Comparison of ENCODE assay signal across 20 cellular contexts in the genomic region with DNA sequence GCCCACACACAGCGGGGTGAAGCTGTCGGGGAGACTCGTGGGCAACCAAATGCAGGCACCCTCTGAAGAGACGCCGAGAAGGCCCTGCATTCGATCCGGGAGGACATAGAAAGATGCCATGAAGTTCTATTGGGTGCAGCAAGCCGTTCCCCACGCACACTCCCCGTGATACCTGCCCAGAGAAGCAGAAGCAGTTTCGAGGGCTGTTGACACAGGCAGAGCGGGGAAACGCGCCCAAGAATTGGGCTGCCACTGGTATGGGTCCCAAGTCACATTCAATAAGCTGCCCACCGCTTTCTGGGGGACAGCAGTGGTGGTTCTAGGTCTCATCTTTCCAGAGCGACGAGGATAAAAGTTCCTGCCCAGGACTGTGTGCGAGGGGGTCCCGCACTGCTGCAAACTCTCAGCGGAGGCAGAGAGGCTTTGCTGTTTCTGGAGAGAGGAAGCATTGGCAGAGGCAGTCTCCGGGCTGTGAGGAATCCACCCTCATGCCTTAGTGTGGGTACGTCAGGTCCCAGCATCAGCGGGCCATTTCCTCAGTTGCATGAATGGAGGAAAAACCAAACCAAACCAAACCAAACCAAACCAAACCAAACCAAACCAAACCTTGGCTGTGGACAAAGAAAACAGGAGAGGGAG. TPM values are rescaled to one million over a fixed set of nuclear protein-coding genes. Genes with fewer than 3 reads are reported as not detected.
"Had no signal": no experiment of that assay in that cellular context is flagged by ENCODE, and none has a peak within 500 bp of the region (broad histone marks: within the 10 kb centered on the region; RNA-seq: fewer than 3 reads in every experiment).

No MANE protein-coding gene starts in this region.

- H3K9me3 ChIP-seq: breast epithelium, esophagus muscularis mucosa, thoracic aorta had no signal

- H3K4me1 Mint-ChIP-seq: activated B cell treated with CpG ODN at 0.5 μM for 24 hours; activated naive CD4-positive, alpha-beta T cell treated with anti-CD3 and anti-CD28 coated beads, Interleukin-2, amount 50 U/mL, for 24 hours had no signal

- H3K9me3 Mint-ChIP-seq: activated B cell treated with CpG ODN at 0.5 μM for 24 hours; activated T-helper 2 cell treated with anti-CD3 and anti-CD28 coated beads, Interferon-gamma antibody, Interleukin-2, Interleukin-4, amounts not matched to agents 10 μg/mL and 5 μg/mL and 100 μg/mL, durations not matched to agents 14 hours and 24 hours and 36 hours; stimulated activated naive CD8-positive, alpha-beta T cell treated with anti-CD3 and anti-CD28 coated beads, Interleukin-15, Interleukin-2, amounts not matched to agents 100 ng/mL and 50 ng/mL, for 24 hours; T-helper 1 cell treated with Interleukin-12 subunit alpha and Interleukin-12 subunit beta and Interleukin-4 antibody, amounts not matched to agents 30 μg/mL and 1 μg/mL, for 36 hours had no signal

- H3K4me3 Mint-ChIP-seq: activated B cell treated with CpG ODN at 0.5 μM for 24 hours; activated naive CD4-positive, alpha-beta T cell treated with anti-CD3 and anti-CD28 coated beads, Interleukin-2, amount 50 U/mL, for 24 hours; stimulated activated naive CD8-positive, alpha-beta T cell treated with anti-CD3 and anti-CD28 coated beads, Interleukin-15, Interleukin-2, amounts not matched to agents 100 ng/mL and 50 ng/mL, for 24 hours; T-helper 1 cell treated with Interleukin-12 subunit alpha and Interleukin-12 subunit beta and Interleukin-4 antibody, amounts not matched to agents 30 μg/mL and 1 μg/mL, for 36 hours had no signal

- H3K4me3 ChIP-seq: thoracic aorta had no signal

- H3K36me3 Mint-ChIP-seq: activated naive CD4-positive, alpha-beta T cell treated with anti-CD3 and anti-CD28 coated beads, Interleukin-2, amount 50 U/mL, for 24 hours had no signal

- H3K27ac Mint-ChIP-seq: activated B cell treated with CpG ODN at 0.5 μM for 24 hours; activated naive CD4-positive, alpha-beta T cell treated with anti-CD3 and anti-CD28 coated beads, Interleukin-2, amount 50 U/mL, for 24 hours; activated T-helper 2 cell treated with anti-CD3 and anti-CD28 coated beads, Interferon-gamma antibody, Interleukin-2, Interleukin-4, amounts not matched to agents 10 μg/mL and 5 μg/mL and 100 μg/mL, durations not matched to agents 14 hours and 24 hours and 36 hours; stimulated activated naive CD8-positive, alpha-beta T cell treated with anti-CD3 and anti-CD28 coated beads, Interleukin-15, Interleukin-2, amounts not matched to agents 100 ng/mL and 50 ng/mL, for 24 hours; T-helper 1 cell treated with Interleukin-12 subunit alpha and Interleukin-12 subunit beta and Interleukin-4 antibody, amounts not matched to agents 30 μg/mL and 1 μg/mL, for 36 hours had no signal

- H3K36me3 ChIP-seq: breast epithelium, thoracic aorta had no signal

- ATAC-seq: foreskin keratinocyte, left ventricle myocardium superior had no signal

- DNase-seq: activated B cell treated with CpG ODN at 0.5 μM for 24 hours; activated CD4-positive, alpha-beta T cell treated with anti-CD3 and anti-CD28 coated beads, Interleukin-2, amount 50 U/mL, for 1 hour; activated T-cell treated with anti-CD3 and anti-CD28 coated beads for 4 hours; dermis blood vessel endothelial cell; head of caudate nucleus; left ventricle myocardium superior; midbrain; stimulated activated CD4-positive, alpha-beta T cell treated with anti-CD3 and anti-CD28 coated beads, Interleukin-4, amount 100 ng/mL, for 1 hour; stimulated activated CD8-positive, alpha-beta memory T cell treated with anti-CD3 and anti-CD28 coated beads, Interleukin-4, amount 100 ng/mL, for 48 hours had no signal

- H3K27ac ChIP-seq: breast epithelium, esophagus muscularis mucosa, foreskin keratinocyte, thoracic aorta had no signal

- H3K4me1 ChIP-seq: breast epithelium had no signal

- H3K27me3 ChIP-seq: foreskin keratinocyte had no signal

RNA-seq across cellular contexts. Expression of a gene that starts 10.1 kb away (rescaled TPM):
- total RNA-seq: activated B cell treated with CpG ODN at 0.5 μM for 24 hours; activated CD8-positive, alpha-beta memory T cell treated with anti-CD3 and anti-CD28 coated beads for 36 hours; activated T-helper 2 cell treated with anti-CD3 and anti-CD28 coated beads, Interferon-gamma antibody, Interleukin-2, Interleukin-4, amounts not matched to agents 10 μg/mL and 5 μg/mL and 100 μg/mL, durations not matched to agents 14 hours and 24 hours and 36 hours; cerebellum; dermis blood vessel endothelial cell; thoracic aorta had no signal
- polyA plus RNA-seq: keratinocyte had no signal
